19 cellular contexts compared by ENCODE assay signal in genomic region chr5:150660108-150660831, GRCh38. TPM values are rescaled to one million over a fixed set of nuclear protein-coding genes. Genes with fewer than 3 reads are reported as not detected.
DNase-seq lines count a peak whose midpoint lies in the region; ATAC-seq and TF ChIP-seq lines count a peak whose summit lies in the region.
"Had no signal": no experiment of that assay in that cellular context is flagged by ENCODE, and none has a peak within 500 bp of the region (broad histone marks: within the 10 kb centered on the region; RNA-seq: fewer than 3 reads in every experiment).

No MANE protein-coding gene starts in this region.

- H3K27me3 ChIP-seq in right cardiac atrium (ENCODE audit: control insufficient read depth, insufficient read depth) (no peaks in the 10 kb centered on the region), parathyroid adenoma (ENCODE audit: control insufficient read depth, insufficient read depth, low read length) (no peaks in the 10 kb centered on the region), aorta (ENCODE audit: control insufficient read depth in 1 of 2, insufficient read depth in 2 of 2, low read length in 1 of 2) (no peaks in the 10 kb centered on the region)
- H3K27me3 ChIP-seq: right lobe of liver, tibial nerve had no signal

- H3K4me1 ChIP-seq in right cardiac atrium (ENCODE audit: control insufficient read depth, insufficient read depth, low read length): peaks cover 13% of the 10 kb centered on the region
- peaks cover 13% of the 10 kb centered on the region for H3K4me1 ChIP-seq in parathyroid adenoma
- no peaks in the 10 kb centered on the region for H3K4me1 ChIP-seq in aorta (ENCODE audit: control insufficient read depth in 1 of 2, insufficient read depth in 2 of 2, low read length in 2 of 2)

- ATAC-seq in Right ventricle myocardium superior (ENCODE audit: poor library complexity) (no peak), right cardiac atrium (no peak), aorta (ENCODE audit: low FRiP score) (peak; percentile 1), HG03342 (IDR thresholded peaks at IDR 0.05; ENCODE audit: unreplicated experiment) (no peak), HG02870 (IDR thresholded peaks at IDR 0.05; ENCODE audit: unreplicated experiment) (no peak)
- ATAC-seq: activated CD8-positive, alpha-beta T cell treated with anti-CD3 and anti-CD28 coated beads, Interleukin-2, amount 10 ng/mL, durations not matched to agents 7 days and 5 days; activated T-helper 17 cell treated with anti-CD3 and anti-CD28 coated beads, Interleukin-2, amount 50 U/mL, for 72 hours; CD8-positive, alpha-beta T cell; naive thymus-derived CD4-positive, alpha-beta T cell had no signal

- no peaks in the 10 kb centered on the region for H3K79me2 ChIP-seq in parathyroid adenoma

- intact Hi-C loops in cardiac septum (cut with DNase I): loop anchor here (5.0 kb wide), 1 partner anchor 37 kb away; no protein-coding TSS in a partner anchor
- intact Hi-C loops in Right ventricle myocardium superior (cut with DNase I): no loop called here
- intact Hi-C loops in right cardiac atrium (cut with DNase I): no loop called here
- intact Hi-C loops in aorta (cut with DNase I): no loop called here

- peak; percentile 75 for DNase-seq in cardiac septum (ENCODE audit: low spot score)
- no peak for DNase-seq in Right ventricle myocardium superior
- peak in 1 of 3 donors; percentile 60 for DNase-seq in right cardiac atrium
- peak in 1 of 2 donors; percentile 38 for DNase-seq in aorta
- DNase-seq in EL: no peak
- DNase-seq: ACHN; activated CD8-positive, alpha-beta T cell treated with anti-CD3 and anti-CD28 coated beads, Interleukin-2, amount 10 ng/mL, durations not matched to agents 7 days and 5 days; CD8-positive, alpha-beta T cell; dermis blood vessel endothelial cell; naive thymus-derived CD4-positive, alpha-beta T cell; NCI-H1694; NCI-H524; stimulated activated CD4-positive, alpha-beta T cell treated with anti-CD3 and anti-CD28 coated beads, Interleukin-2, amount 100 ng/mL, for 48 hours had no signal

- peak overlapping the region; percentile 48 for H2AFZ ChIP-seq in parathyroid adenoma

- H3K9me3 ChIP-seq in right cardiac atrium (ENCODE audit: control insufficient read depth, low read length) (no peaks in the 10 kb centered on the region), parathyroid adenoma (ENCODE audit: control insufficient read depth, low read length) (no peaks in the 10 kb centered on the region), aorta (ENCODE audit: control insufficient read depth, low read length) (no peaks in the 10 kb centered on the region)
- H3K9me3 ChIP-seq: right lobe of liver, tibial nerve had no signal

- H3K4me3 ChIP-seq in right cardiac atrium (ENCODE audit: low read length) (no peak overlapping the region), parathyroid adenoma (ENCODE audit: low read depth, low read length) (no peak overlapping the region), aorta (ENCODE audit: low read length in 2 of 2) (no peak overlapping the region)
- H3K4me3 ChIP-seq: right lobe of liver had no signal

- H3K27ac ChIP-seq in right cardiac atrium (ENCODE audit: low read length): peak overlapping the region; percentile 40
- H3K27ac ChIP-seq in parathyroid adenoma: no peak overlapping the region
- H3K27ac ChIP-seq in aorta (ENCODE audit: low read depth in 1 of 2, low read length in 2 of 2): peak overlapping the region; percentile 23 to 31
- H3K27ac ChIP-seq: right lobe of liver had no signal

- 29% methylated on average over 4 of the region's 4 CpGs for WGBS in right cardiac atrium
- 15 to 16% methylated on average over 4 of the region's 4 CpGs for WGBS in aorta, 2 donors

- H3K9ac ChIP-seq in parathyroid adenoma: no peak overlapping the region

- H3K4me2 ChIP-seq in parathyroid adenoma (ENCODE audit: low read length): no peak overlapping the region

- no peak for TF ChIP-seq CTCF in parathyroid adenoma (IDR thresholded peaks at IDR 0.05)

- H3K36me3 ChIP-seq in parathyroid adenoma (ENCODE audit: control insufficient read depth, insufficient read depth, low read length) (no peaks in the 10 kb centered on the region), aorta (ENCODE audit: control insufficient read depth in 1 of 2, insufficient read depth in 2 of 2, low read length in 1 of 2) (no peaks in the 10 kb centered on the region)
- H3K36me3 ChIP-seq: right lobe of liver, tibial nerve had no signal

RNA-seq across cellular contexts. Expression of gene MYOZ3, which starts 0.8 kb away (rescaled TPM):
- total RNA-seq in cardiac septum (10.0 TPM), Right ventricle myocardium superior (4.0 TPM), right cardiac atrium (1 to 10 TPM; 4.0 to 9.3 (median 5.2) TPM), aorta (10 to 100 TPM in 1 of 2 donors, 1 to 10 TPM in 1; 2.5 to 14.1 TPM)
- polyA plus RNA-seq in right cardiac atrium (3.3 TPM), aorta (1 to 10 TPM; 2.0 to 2.8 TPM)
- total RNA-seq: activated CD8-positive, alpha-beta T cell treated with anti-CD3 and anti-CD28 coated beads, Interleukin-2, amount 10 ng/mL, durations not matched to agents 7 days and 5 days; CD8-positive, alpha-beta T cell; naive thymus-derived CD4-positive, alpha-beta T cell had no signal

RNA-seq across cellular contexts. Expression of gene SYNPO, which starts 19.8 kb away (rescaled TPM):
- total RNA-seq in cardiac septum: 829 TPM
- 645 TPM for total RNA-seq in Right ventricle myocardium superior
- total RNA-seq in right cardiac atrium: 100 to 1,000 TPM; 552 to 675 (median 584) TPM
- 625 TPM for polyA plus RNA-seq in right cardiac atrium
- 100 to 1,000 TPM; 327 to 478 TPM for total RNA-seq in aorta
- 100 to 1,000 TPM; 228 to 486 TPM for polyA plus RNA-seq in aorta
- polyA plus RNA-seq: naive thymus-derived CD4-positive, alpha-beta T cell had no signal

RNA-seq across cellular contexts. Expression of gene RBM22, which starts 40.6 kb away (rescaled TPM):
- total RNA-seq in cardiac septum: 33.8 TPM
- total RNA-seq in Right ventricle myocardium superior: 26.9 TPM
- total RNA-seq in right cardiac atrium: 10 to 100 TPM; 25.1 to 30.8 (median 26.4) TPM
- 19.3 TPM for polyA plus RNA-seq in right cardiac atrium
- 10 to 100 TPM; 40.1 to 46.9 TPM for total RNA-seq in aorta
- polyA plus RNA-seq in aorta: 10 to 100 TPM; 16.8 to 41.8 TPM
